In the genomic region with DNA sequence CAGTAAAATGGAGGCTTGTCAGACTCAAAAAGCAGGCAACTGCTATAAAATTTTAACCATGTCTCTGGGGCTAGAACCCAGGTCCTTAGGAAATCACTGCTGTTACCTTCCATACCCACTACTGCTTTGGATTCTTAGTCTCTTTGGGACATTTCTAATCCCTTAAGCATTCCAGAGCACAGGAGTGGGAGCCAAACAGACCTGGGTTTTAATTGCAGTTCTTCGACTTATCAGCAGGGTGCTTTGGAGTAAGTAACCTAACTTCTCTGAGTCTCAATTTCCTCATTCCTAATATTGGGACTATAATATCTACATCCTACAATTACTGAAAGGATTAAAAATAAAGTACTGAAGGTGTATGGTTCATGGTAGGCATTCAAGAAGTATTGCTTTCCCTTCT, we compare ENCODE assay signal across 24 cellular contexts.
"Had no signal": no experiment of that assay in that cellular context is flagged by ENCODE, and none has a peak within 500 bp of the region (broad histone marks: within the 10 kb centered on the region; RNA-seq: fewer than 3 reads in every experiment).

No MANE protein-coding gene starts in this region.

- H3K4me1 Mint-ChIP-seq: naive thymus-derived CD4-positive, alpha-beta T cell; nephron progenitor cell; stimulated activated effector memory CD8-positive, alpha-beta T cell treated with anti-CD3 and anti-CD28 coated beads, Interleukin-12 subunit alpha, Interleukin-12 subunit beta, amount 100 ng/mL, for 72 hours had no signal

- H3K27ac Mint-ChIP-seq: effector memory CD8-positive, alpha-beta T cell; naive thymus-derived CD4-positive, alpha-beta T cell; nephron progenitor cell; stimulated activated effector memory CD8-positive, alpha-beta T cell treated with anti-CD3 and anti-CD28 coated beads, Interleukin-12 subunit alpha, Interleukin-12 subunit beta, amount 100 ng/mL, for 72 hours; type B pancreatic cell had no signal

- DNase-seq: cerebellar nuclear complex; cortex of kidney; effector memory CD8-positive, alpha-beta T cell; foreskin fibroblast; hypothalamus; kidney; left cardiac atrium; left lung; mesenchymal stem cell; midbrain; naive thymus-derived CD4-positive, alpha-beta T cell; nephron progenitor cell; nucleus accumbens; right cardiac atrium; sigmoid colon; stimulated activated CD4-positive, alpha-beta T cell treated with anti-CD3 and anti-CD28 coated beads, Interleukin-2, amount 100 ng/mL, for 24 hours; stimulated activated CD4-positive, alpha-beta T cell treated with anti-CD3 and anti-CD28 coated beads, Interleukin-4, amount 100 ng/mL, for 24 hours; stimulated activated naive CD4-positive, alpha-beta T cell treated with Interleukin-2 at 50 U/mL for 16 hours; stomach; thyroid gland had no signal

- H3K4me3 ChIP-seq: left lung, prostate gland, sigmoid colon, stomach, thyroid gland had no signal

- H3K27me3 Mint-ChIP-seq: type B pancreatic cell had no signal

- H3K36me3 Mint-ChIP-seq: naive thymus-derived CD4-positive, alpha-beta T cell; stimulated activated effector memory CD8-positive, alpha-beta T cell treated with anti-CD3 and anti-CD28 coated beads, Interleukin-12 subunit alpha, Interleukin-12 subunit beta, amount 100 ng/mL, for 72 hours; type B pancreatic cell had no signal

- H3K9me3 Mint-ChIP-seq: effector memory CD8-positive, alpha-beta T cell; stimulated activated effector memory CD8-positive, alpha-beta T cell treated with anti-CD3 and anti-CD28 coated beads, Interleukin-12 subunit alpha, Interleukin-12 subunit beta, amount 100 ng/mL, for 72 hours; type B pancreatic cell had no signal

- H3K4me3 Mint-ChIP-seq: effector memory CD8-positive, alpha-beta T cell; naive thymus-derived CD4-positive, alpha-beta T cell; nephron progenitor cell; stimulated activated effector memory CD8-positive, alpha-beta T cell treated with anti-CD3 and anti-CD28 coated beads, Interleukin-12 subunit alpha, Interleukin-12 subunit beta, amount 100 ng/mL, for 72 hours; type B pancreatic cell had no signal

- ATAC-seq: effector memory CD8-positive, alpha-beta T cell; esophagus mucosa; left cardiac atrium; left lung; naive thymus-derived CD4-positive, alpha-beta T cell; right cardiac atrium; stimulated activated effector memory CD8-positive, alpha-beta T cell treated with anti-CD3 and anti-CD28 coated beads, Interleukin-12 subunit alpha, Interleukin-12 subunit beta, amount 100 ng/mL, for 72 hours had no signal
